In the genomic region with DNA sequence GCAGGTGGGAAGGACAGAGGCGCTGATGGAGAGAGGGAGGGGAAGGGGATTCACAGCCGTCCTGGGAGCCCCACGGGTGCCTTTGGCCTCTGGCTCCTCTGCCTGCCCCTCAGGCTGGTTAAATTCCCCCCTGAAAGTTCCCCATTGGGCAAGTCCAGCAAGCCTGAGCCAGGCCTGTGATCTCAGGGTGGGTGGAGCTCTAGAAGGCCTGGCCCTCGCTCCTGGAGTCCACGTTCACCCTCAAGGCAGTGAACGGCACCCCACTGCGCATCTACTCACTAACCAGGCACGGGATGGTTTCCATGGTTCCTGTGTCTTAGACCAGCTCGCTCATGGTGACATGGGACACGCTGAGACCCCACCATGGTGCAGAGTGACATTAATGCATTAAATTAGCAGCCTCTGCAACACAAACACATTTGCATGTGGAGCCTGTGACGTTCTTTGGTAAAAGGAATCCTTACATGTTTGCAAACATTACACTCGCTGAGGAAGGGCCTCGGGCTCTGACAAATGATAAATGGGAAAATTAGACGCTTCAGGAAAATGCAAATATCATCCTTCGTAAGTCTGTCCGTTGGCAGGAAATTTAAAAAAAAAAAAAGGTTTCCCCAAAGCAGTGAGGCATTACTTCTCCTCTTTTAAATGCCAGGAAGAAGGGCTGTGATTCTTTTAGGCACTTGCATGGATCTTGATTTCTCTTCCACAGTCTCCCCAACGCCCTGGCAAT, we compare ENCODE assay signal across 19 cellular contexts.
DNase-seq lines count a peak whose midpoint lies in the region; FAIRE-seq and TF ChIP-seq lines count a peak whose summit lies in the region.
"Had no signal": no experiment of that assay in that cellular context is flagged by ENCODE, and none has a peak within 500 bp of the region (broad histone marks: within the 10 kb centered on the region; RNA-seq: fewer than 3 reads in every experiment).

No MANE protein-coding gene starts in this region.

- H2AK5ac ChIP-seq in H1 (ENCODE audit: low read depth, low read length), result no peak overlapping the region

- POLR2A ChIA-PET in H1 (lab: Charles Lee; ENCODE audit: partially characterized antibody), result no interaction called here
- POLR2A ChIA-PET in OCI-LY7 (lab: Charles Lee), result no interaction called here
- POLR2A ChIA-PET in Caco-2 (lab: Charles Lee), result interaction anchor here (0.5 kb wide), 1 partner anchor 23 kb away, joined by 3 read pairs; no protein-coding TSS in a partner anchor

- H2BK120ac ChIP-seq in H1 (replicated peaks; ENCODE audit: low read depth, low read length), result no peak overlapping the region

- peak overlapping the region; percentile 81; the same call in 1 of the 2 replicates for H2BK15ac ChIP-seq in H1 (ENCODE audit: low read length)

- H3K4me3 ChIP-seq in HUES48 (ENCODE audit: low read depth, low read length), result no peak overlapping the region
- H3K4me3 ChIP-seq in H1 (ENCODE audit: extremely low read depth in 1 of 4, insufficient read depth in 2 of 4, low read depth in 3 of 4, low read length in 4 of 4), result no peak overlapping the region
- no peak overlapping the region for H3K4me3 ChIP-seq in OCI-LY7 (ENCODE audit: low read depth, low read length, poor library complexity, severe bottlenecking)
- H3K4me3 ChIP-seq in Caco-2 (ENCODE audit: low read depth, low read length), result no peak overlapping the region
- H3K4me3 ChIP-seq: hepatocyte had no signal

- H2AFZ ChIP-seq in H1 (ENCODE audit: low read length) (no peak overlapping the region), OCI-LY7 (ENCODE audit: low read length) (no peak overlapping the region)
- H2AFZ ChIP-seq: hepatocyte had no signal

- H2BK12ac ChIP-seq in H1 (ENCODE audit: low read depth, low read length), result peak overlapping the region; percentile 50; the same call in 1 of the 2 replicates

- H3K27ac ChIP-seq in HUES48 (ENCODE audit: low read depth, low read length) (peak overlapping the region; percentile 21), H1 (ENCODE audit: low read depth, low read length) (no peak overlapping the region), OCI-LY7 (ENCODE audit: low read depth, low read length, poor library complexity, severe bottlenecking) (no peak overlapping the region)
- H3K27ac ChIP-seq: hepatocyte had no signal

- H3K9ac ChIP-seq in HUES48 (ENCODE audit: low read depth, low read length), result no peak overlapping the region
- H3K9ac ChIP-seq in H1 (replicated peaks in 1 of 4; ENCODE audit: extremely low read depth in 1 of 4, low read depth in 3 of 4, low read length in 3 of 4), result no peak overlapping the region

- no peaks in the 10 kb centered on the region for H3K23me2 ChIP-seq in H1 (ENCODE audit: low read depth, low read length)

- no peak overlapping the region for H3K4me2 ChIP-seq in H1 (ENCODE audit: insufficient read depth in 1 of 2, low read depth in 2 of 2, low read length in 2 of 2)
- no peak overlapping the region for H3K4me2 ChIP-seq in OCI-LY7 (ENCODE audit: low read length)
- H3K4me2 ChIP-seq: hepatocyte had no signal

- no peak for TF ChIP-seq EP300 in H1 (IDR thresholded peaks at IDR 0.05; ENCODE audit: borderline replicate concordance in 1 of 2, low read depth in 2 of 2, low read length in 2 of 2)

- H3K4ac ChIP-seq in H1 (replicated peaks; ENCODE audit: insufficient read length, low read depth, low read length), result no peak overlapping the region

- intact Hi-C loops in OCI-LY7 (cut with micrococcal nuclease; ENCODE audit: unreplicated experiment) (no loop called here), Caco-2 (cut with micrococcal nuclease; ENCODE audit: unreplicated experiment) (no loop called here)

- TF ChIP-seq CTCF in H1 (IDR thresholded peaks at IDR 0.05; ENCODE audit: control extremely low read depth in 1 of 3, insufficient read depth in 1 of 3, low read depth in 1 of 3, low read length in 3 of 3) (no peak), nephron (IDR thresholded peaks at IDR 0.05; ENCODE audit: unreplicated experiment in 3 of 3) (no peak), OCI-LY7 (conservative IDR thresholded peaks at IDR 0.05; ENCODE audit: low read length) (no peak), Caco-2 (IDR thresholded peaks at IDR 0.05; ENCODE audit: insufficient read depth in 1 of 2, low read depth in 1 of 2, low read length in 1 of 2, severe bottlenecking in 1 of 2, unreplicated experiment in 1 of 2) (no peak)

- H3K23ac ChIP-seq in H1 (ENCODE audit: insufficient read length), result no peak overlapping the region

- FAIRE-seq in H1 (lab: Jason Lieb, UNC) (no peak), urothelium cell line (lab: Jason Lieb, UNC) (peak; percentile 5)
- FAIRE-seq: islet of Langerhans, RCC 7860 had no signal

- no peak overlapping the region for H4K5ac ChIP-seq in H1 (ENCODE audit: insufficient read length, low read depth, low read length)

- TF ChIP-seq POLR2A in H1 (IDR thresholded peaks at IDR 0.05; ENCODE audit: control extremely low read depth in 1 of 2, low read depth in 2 of 2, low read length in 2 of 2), result no peak

- no TSS peak for BruUV-seq in OCI-LY7 (replicated peaks; lab: Mats Ljungman, UMichigan)
- BruUV-seq in Caco-2 (replicated peaks; lab: Mats Ljungman, UMichigan), result no TSS peak

- 0 out of 2 replicates have a peak overlapping the region, but pooled peaks have one; percentile 72 for H2BK20ac ChIP-seq in H1 (ENCODE audit: low read length)

- H4K8ac ChIP-seq in H1 (ENCODE audit: extremely low read depth, insufficient read depth, low read length), result 0 out of 2 replicates have a peak overlapping the region, but pooled peaks have one; percentile 51

- no peak overlapping the region for H3K4me3 Mint-ChIP-seq in nephron
- H3K4me3 Mint-ChIP-seq in Caco-2 (ENCODE audit: unreplicated experiment), result no peak overlapping the region
- H3K4me3 Mint-ChIP-seq: activated B cell treated with CpG ODN at 0.5 μM for 24 hours; activated naive CD8-positive, alpha-beta T cell treated with anti-CD3 and anti-CD28 coated beads, Interleukin-2, amount 10 ng/mL, durations not matched to agents 7 days and 5 days; CD8-positive, alpha-beta memory T cell had no signal

- no peaks in the 10 kb centered on the region for H4K20me1 ChIP-seq in H1 (replicated peaks in 1 of 2; ENCODE audit: control insufficient read depth in 1 of 2, insufficient read depth in 2 of 2, low read length in 2 of 2)
- H4K20me1 ChIP-seq in OCI-LY7 (ENCODE audit: insufficient read depth, low read length), result no peaks in the 10 kb centered on the region

- no peak overlapping the region for H4K91ac ChIP-seq in H1 (replicated peaks; ENCODE audit: insufficient read length, low read length)

- H2BK5ac ChIP-seq in H1 (ENCODE audit: low read depth, low read length), result peak overlapping the region; percentile 83; the same call in 1 of the 2 replicates

- H3K79me2 ChIP-seq in H1 (ENCODE audit: control insufficient read depth in 1 of 2, insufficient read depth in 2 of 2, low read length in 2 of 2) (no peaks in the 10 kb centered on the region), OCI-LY7 (ENCODE audit: insufficient read depth, low read depth, low read length) (no peaks in the 10 kb centered on the region)
- H3K79me2 ChIP-seq: hepatocyte had no signal

- H3K4me1 Mint-ChIP-seq in nephron (peaks cover 38% of the 10 kb centered on the region), Caco-2 (ENCODE audit: low read depth, unreplicated experiment) (peaks cover 18% of the 10 kb centered on the region)
- H3K4me1 Mint-ChIP-seq: activated naive CD8-positive, alpha-beta T cell treated with anti-CD3 and anti-CD28 coated beads, Interleukin-2, amount 10 ng/mL, durations not matched to agents 7 days and 5 days; CD8-positive, alpha-beta memory T cell had no signal

- peak overlapping the region; percentile 43 to 74 (median 72) for H3K27ac Mint-ChIP-seq in nephron
- H3K27ac Mint-ChIP-seq in Caco-2 (ENCODE audit: unreplicated experiment), result no peak overlapping the region
- H3K27ac Mint-ChIP-seq: activated B cell treated with CpG ODN at 0.5 μM for 24 hours; activated naive CD8-positive, alpha-beta T cell treated with anti-CD3 and anti-CD28 coated beads, Interleukin-2, amount 10 ng/mL, durations not matched to agents 7 days and 5 days; CD8-positive, alpha-beta memory T cell had no signal

- no peak for DNase-seq in H1 (ENCODE audit: low read depth in 1 of 2, low spot score in 2 of 2)
- DNase-seq in urothelium cell line (ENCODE audit: low spot score), result no peak
- DNase-seq in OCI-LY7 (ENCODE audit: low spot score), result no peak
- no peak for DNase-seq in COLO668 (lab: John Stamatoyannopoulos, UW; ENCODE audit: unreplicated experiment)
- no peak for DNase-seq in Caco-2
- DNase-seq: activated B cell treated with CpG ODN at 0.5 μM for 24 hours; activated CD8-positive, alpha-beta memory T cell treated with anti-CD3 and anti-CD28 coated beads, Interleukin-2, amount 50 U/mL, for 48 hours; activated naive CD8-positive, alpha-beta T cell treated with anti-CD3 and anti-CD28 coated beads, Interleukin-2, amount 10 ng/mL, durations not matched to agents 7 days and 5 days; CD8-positive, alpha-beta memory T cell; cerebellar nuclear complex; foreskin fibroblast; IMR-90; NCI-H1105 treated with DMSO at 0.1 percent for 48 hours; NCI-H2081 had no signal

- CTCF ChIA-PET in H1 (lab: Charles Lee; ENCODE audit: partially characterized antibody), result interaction anchor here (0.7 to 3.5 kb wide), 6 partner anchors 8 to 617 kb away, joined by 3 to 14 read pairs (median 5); no protein-coding TSS in a partner anchor
- CTCF ChIA-PET in OCI-LY7 (lab: Charles Lee; ENCODE audit: unreplicated experiment), result no interaction called here
- CTCF ChIA-PET in Caco-2 (lab: Charles Lee), result interaction anchor here (1.1 kb wide), 1 partner anchor 245 kb away, joined by 3 read pairs; no protein-coding TSS in a partner anchor

- H3K14ac ChIP-seq in H1 (ENCODE audit: insufficient read length), result no peak overlapping the region

- H3K4me1 ChIP-seq in HUES48 (ENCODE audit: control insufficient read depth, insufficient read depth, low read length) (peaks cover 30% of the 10 kb centered on the region), H1 (replicated peaks in 1 of 4; ENCODE audit: control insufficient read depth in 3 of 4, insufficient read depth in 4 of 4, low read length in 3 of 4) (peaks cover 5 to 20% (median 12%) of the 10 kb centered on the region in 4 experiments), OCI-LY7 (ENCODE audit: insufficient read depth, low read length, poor library complexity, severe bottlenecking) (no peaks in the 10 kb centered on the region), Caco-2 (peaks cover 8% of the 10 kb centered on the region; the same call in 1 of the 2 replicates)

- 87% methylated on average over 16 of the region's 17 CpGs; no CpG with 5 or more reads in 1 of the 2 experiments for WGBS in H1 (ENCODE audit: extremely low coverage in 1 of 2, insufficient coverage in 1 of 2, insufficient read length in 1 of 2, insufficient replicate concordance in 2 of 2, low coverage in 1 of 2, low lambda C conversion rate in 2 of 2, missing lambda C conversion rate in 1 of 2), 2 experiments

- no peaks in the 10 kb centered on the region for H3K9me3 Mint-ChIP-seq in nephron
- H3K9me3 Mint-ChIP-seq in Caco-2 (ENCODE audit: unreplicated experiment), result no peaks in the 10 kb centered on the region
- H3K9me3 Mint-ChIP-seq: activated B cell treated with CpG ODN at 0.5 μM for 24 hours; activated naive CD8-positive, alpha-beta T cell treated with anti-CD3 and anti-CD28 coated beads, Interleukin-2, amount 10 ng/mL, durations not matched to agents 7 days and 5 days; CD8-positive, alpha-beta memory T cell had no signal

- no peaks in the 10 kb centered on the region for H3K79me1 ChIP-seq in H1 (ENCODE audit: low read depth, low read length)

- peaks cover 20% of the 10 kb centered on the region for H3K27me3 Mint-ChIP-seq in nephron (ENCODE audit: low read depth)
- no peaks in the 10 kb centered on the region for H3K27me3 Mint-ChIP-seq in Caco-2 (ENCODE audit: insufficient read depth, unreplicated experiment)

- H3K36me3 Mint-ChIP-seq in nephron (ENCODE audit: low read depth) (no peaks in the 10 kb centered on the region), Caco-2 (ENCODE audit: insufficient read depth, unreplicated experiment) (no peaks in the 10 kb centered on the region)
- H3K36me3 Mint-ChIP-seq: activated naive CD8-positive, alpha-beta T cell treated with anti-CD3 and anti-CD28 coated beads, Interleukin-2, amount 10 ng/mL, durations not matched to agents 7 days and 5 days; CD8-positive, alpha-beta memory T cell had no signal

- no peaks in the 10 kb centered on the region for H3K9me2 ChIP-seq in OCI-LY7 (ENCODE audit: insufficient read depth, low read length)

- H3K56ac ChIP-seq in H1 (replicated peaks; ENCODE audit: insufficient read length, low read depth, low read length), result no peak overlapping the region

- H3K9me3 ChIP-seq in HUES48 (ENCODE audit: control insufficient read depth, insufficient read depth, low read length) (no peaks in the 10 kb centered on the region), H1 (ENCODE audit: insufficient read depth in 2 of 2, low read depth in 1 of 2, low read length in 1 of 2) (no peaks in the 10 kb centered on the region), OCI-LY7 (ENCODE audit: low read length) (no peaks in the 10 kb centered on the region), Caco-2 (no peaks in the 10 kb centered on the region)

- H3K36me3 ChIP-seq in HUES48 (ENCODE audit: control insufficient read depth, insufficient read depth, low read length) (no peaks in the 10 kb centered on the region), H1 (ENCODE audit: control insufficient read depth in 2 of 4, insufficient read depth in 4 of 4, low read length in 3 of 4) (no peaks in the 10 kb centered on the region), OCI-LY7 (ENCODE audit: insufficient read depth, low read length) (no peaks in the 10 kb centered on the region), Caco-2 (ENCODE audit: control insufficient read depth, insufficient read depth, low read length) (no peaks in the 10 kb centered on the region)

- H3K18ac ChIP-seq in H1 (ENCODE audit: extremely low read depth, low read length), result peak overlapping the region; percentile 60; the same call in 1 of the 2 replicates

- no peaks in the 10 kb centered on the region for H3K27me3 ChIP-seq in HUES48 (ENCODE audit: control insufficient read depth, insufficient read depth, low read length)
- no peaks in the 10 kb centered on the region; a peak in 3 of 7 replicates for H3K27me3 ChIP-seq in H1 (replicated peaks in 1 of 4; ENCODE audit: control insufficient read depth in 3 of 4, extremely low read depth in 1 of 4, insufficient read depth in 3 of 4, low read length in 3 of 4)
- H3K27me3 ChIP-seq in Caco-2 (replicated peaks; ENCODE audit: control insufficient read depth, insufficient read depth, low read length), result no peaks in the 10 kb centered on the region
- H3K27me3 ChIP-seq: hepatocyte had no signal

- no peak for TF ChIP-seq RAD21 in H1 (IDR thresholded peaks at IDR 0.05 in 1 of 2, conservative IDR thresholded peaks at IDR 0.05 in 1 of 2; ENCODE audit: low read depth in 2 of 2, low read length in 2 of 2)
